Comparison of ENCODE assay signal across 26 cellular contexts in the genomic region with DNA sequence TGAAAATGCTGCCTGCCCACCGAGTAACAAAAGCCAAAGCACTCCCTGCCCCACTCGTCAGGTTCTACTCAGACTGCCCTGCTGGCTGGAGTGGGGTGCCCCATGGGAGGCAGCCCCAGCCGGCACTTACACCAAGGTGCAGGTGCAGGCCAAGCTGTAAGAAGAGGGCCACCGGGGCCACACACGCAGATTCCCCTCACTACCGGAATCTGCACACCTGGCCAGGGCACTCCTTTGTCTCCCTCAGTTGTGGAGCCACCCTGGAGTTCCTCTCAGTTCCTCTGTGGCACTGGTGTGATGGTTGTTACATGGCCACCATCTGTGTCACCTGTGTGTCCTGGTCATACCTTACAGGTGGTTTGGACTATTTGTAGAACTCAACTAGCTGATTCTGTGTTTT.
DNase-seq lines count a peak whose midpoint lies in the region; ATAC-seq, FAIRE-seq and TF ChIP-seq lines count a peak whose summit lies in the region.
"Had no signal": no experiment of that assay in that cellular context is flagged by ENCODE, and none has a peak within 500 bp of the region (broad histone marks: within the 10 kb centered on the region; RNA-seq: fewer than 3 reads in every experiment).

No MANE protein-coding gene starts in this region.

- SMC1A ChIA-PET in GM12878 (lab: Charles Lee; ENCODE audit: uncharacterized antibody, unreplicated experiment): no interaction called here

- H3K9ac ChIP-seq in GM12878 (ENCODE audit: control insufficient read depth, insufficient read depth, low read length) (no peak overlapping the region), mesenchymal stem cell (ENCODE audit: low read length) (no peak overlapping the region)
- H3K9ac ChIP-seq: neural progenitor cell had no signal

- H3K4me1 ChIP-seq in GM12878 (ENCODE audit: control insufficient read depth, insufficient read depth, low read length): peaks cover 13% of the 10 kb centered on the region
- peaks cover 6% of the 10 kb centered on the region for H3K4me1 ChIP-seq in mesenchymal stem cell (ENCODE audit: control insufficient read depth, insufficient read depth, low read depth, low read length)
- H3K4me1 ChIP-seq in transverse colon: peaks cover 67 to 90% (median 73%) of the 10 kb centered on the region in 4 donors

- CTCF ChIA-PET in GM12878 (lab: Yijun Ruan, JAX): no interaction called here

- RAD21 ChIA-PET in GM12878 (lab: Charles Lee; ENCODE audit: unreplicated experiment): no interaction called here

- FAIRE-seq in GM12878 (lab: Jason Lieb, UNC): no peak
- FAIRE-seq: GM12892 had no signal

- H3K4me3 Mint-ChIP-seq in stimulated activated naive CD8-positive, alpha-beta T cell treated with anti-CD3 and anti-CD28 coated beads, Interleukin-15, amount 100 ng/mL, for 72 hours: no peak overlapping the region
- H3K4me3 Mint-ChIP-seq: CD4-positive, CD25-positive, alpha-beta regulatory T cell; neural progenitor cell; stimulated activated naive CD8-positive, alpha-beta T cell treated with anti-CD3 and anti-CD28 coated beads, Interleukin-15, Interleukin-2, amounts not matched to agents 100 ng/mL and 50 ng/mL, for 24 hours had no signal

- H3K27ac ChIP-seq in GM12878 (ENCODE audit: control insufficient read depth, insufficient read depth) (no peak overlapping the region), mesenchymal stem cell (ENCODE audit: low read length, poor library complexity, severe bottlenecking) (no peak overlapping the region), transverse colon (peak overlapping the region; percentile 16 to 68 (median 45))
- H3K27ac ChIP-seq: adrenal gland, lower lobe of right lung, neural progenitor cell, prostate gland, tibial artery had no signal

- H2BK12ac ChIP-seq in mesenchymal stem cell (ENCODE audit: low read length in 2 of 2): no peak overlapping the region

- H3K14ac ChIP-seq in mesenchymal stem cell (ENCODE audit: low read length in 2 of 2): no peak overlapping the region

- no peak overlapping the region for H2BK15ac ChIP-seq in mesenchymal stem cell (ENCODE audit: low read depth, poor library complexity, severe bottlenecking)

- no peak overlapping the region for H3K23ac ChIP-seq in mesenchymal stem cell (ENCODE audit: low read length in 2 of 2)

- TF ChIP-seq EP300 in GM12878 (IDR thresholded peaks at IDR 0.05; ENCODE audit: borderline replicate concordance in 1 of 2, control insufficient read depth in 1 of 2, low read depth in 2 of 2, low read length in 2 of 2): no peak
- no peak for TF ChIP-seq EP300 in transverse colon (IDR thresholded peaks at IDR 0.05; ENCODE audit: low read depth)

- H3K36me3 ChIP-seq in GM12878 (ENCODE audit: control insufficient read depth in 2 of 2, insufficient read depth in 2 of 2, low read length in 1 of 2) (no peaks in the 10 kb centered on the region; a peak in 1 of 4 replicates), mesenchymal stem cell (ENCODE audit: control insufficient read depth in 1 of 2, insufficient read depth in 2 of 2, low read depth in 1 of 2, low read length in 2 of 2) (peaks cover 3 to 4% of the 10 kb centered on the region in 2 experiments), transverse colon (no peaks in the 10 kb centered on the region)
- H3K36me3 ChIP-seq: adrenal gland, neural progenitor cell had no signal

- H3K79me2 ChIP-seq in GM12878 (ENCODE audit: control insufficient read depth, insufficient read depth, low read length): peaks cover 1% of the 10 kb centered on the region

- intact Hi-C loops in GM12878 (cut with micrococcal nuclease; ENCODE audit: unreplicated experiment): no loop called here
- intact Hi-C loops in transverse colon (cut with DNase I; ENCODE audit: low total_unique reads): no loop called here

- no peak for TF ChIP-seq CTCF in GM12878 (IDR thresholded peaks at IDR 0.05 in 2 of 3, conservative IDR thresholded peaks at IDR 0.05 in 1 of 3; ENCODE audit: control insufficient read depth in 2 of 3, extremely low read depth in 1 of 3, insufficient read depth in 1 of 3, low read depth in 3 of 3, low read length in 3 of 3)
- no peak for TF ChIP-seq CTCF in transverse colon (IDR thresholded peaks at IDR 0.05)

- BruUV-seq in GM12878 (replicated peaks; lab: Mats Ljungman, UMichigan): no TSS peak

- no peaks in the 10 kb centered on the region for H4K20me1 ChIP-seq in GM12878 (ENCODE audit: control insufficient read depth, insufficient read depth)

- H3K27me3 ChIP-seq in GM12878 (replicated peaks in 1 of 2; ENCODE audit: control insufficient read depth in 2 of 2, insufficient read depth in 2 of 2, low read length in 1 of 2) (no peaks in the 10 kb centered on the region), mesenchymal stem cell (ENCODE audit: control insufficient read depth in 1 of 2, insufficient read depth in 1 of 2, low read length in 2 of 2) (no peaks in the 10 kb centered on the region), transverse colon (no peaks in the 10 kb centered on the region)
- H3K27me3 ChIP-seq: adrenal gland, body of pancreas, heart left ventricle, MG63, neural progenitor cell, tibial artery had no signal

- WGBS in GM12878 (ENCODE audit: insufficient coverage, insufficient replicate concordance, low lambda C conversion rate, missing lambda C conversion rate): 69% methylated on average over 6 of the region's 6 CpGs
- 96% methylated on average over 6 of the region's 6 CpGs for WGBS in mesenchymal stem cell
- WGBS in transverse colon (ENCODE audit: low coverage in 1 of 2), 2 donors: 65% methylated on average over 6 of the region's 6 CpGs; no CpG with 5 or more reads in 1 of the 2 donors

- peak; percentile 9 for ATAC-seq in stimulated activated naive CD8-positive, alpha-beta T cell treated with anti-CD3 and anti-CD28 coated beads, Interleukin-15, amount 100 ng/mL, for 72 hours
- ATAC-seq in stimulated activated naive CD8-positive, alpha-beta T cell treated with anti-CD3 and anti-CD28 coated beads, Interleukin-15, Interleukin-2, amounts not matched to agents 100 U/mL and 50 U/mL, for 24 hours: no peak
- ATAC-seq in GM12878 (peak; percentile 27; the same call in 1 of the 3 replicates), HG03469 (IDR thresholded peaks at IDR 0.05; ENCODE audit: unreplicated experiment) (no peak), HG02981 (IDR thresholded peaks at IDR 0.05; ENCODE audit: unreplicated experiment) (no peak)
- ATAC-seq: body of pancreas, Right ventricle myocardium inferior had no signal

- no peaks in the 10 kb centered on the region for H3K9me3 ChIP-seq in GM12878 (replicated peaks; ENCODE audit: control insufficient read depth, insufficient read depth, low read length)
- no peaks in the 10 kb centered on the region for H3K9me3 ChIP-seq in mesenchymal stem cell (ENCODE audit: control insufficient read depth, low read length)
- no peaks in the 10 kb centered on the region for H3K9me3 ChIP-seq in transverse colon
- H3K9me3 ChIP-seq: adrenal gland, body of pancreas, heart left ventricle, lower lobe of right lung, MG63, prostate gland, tibial artery had no signal

- TF ChIP-seq POLR2A in GM12878 (IDR thresholded peaks at IDR 0.05; ENCODE audit: low read depth, low read length): no peak
- TF ChIP-seq POLR2A in transverse colon (IDR thresholded peaks at IDR 0.05): no peak

- H3K4me2 ChIP-seq in GM12878 (ENCODE audit: control insufficient read depth, insufficient read depth): no peak overlapping the region
- H3K4me2 ChIP-seq in mesenchymal stem cell (ENCODE audit: low read length, poor library complexity, severe bottlenecking): no peak overlapping the region
- H3K4me2 ChIP-seq: neural progenitor cell had no signal

- peak overlapping the region; percentile 36 for H4K8ac ChIP-seq in mesenchymal stem cell (ENCODE audit: low read length)

- no peak for TF ChIP-seq RAD21 in GM12878 (IDR thresholded peaks at IDR 0.05; ENCODE audit: insufficient read depth, low read depth, low read length)

- H2AK5ac ChIP-seq in mesenchymal stem cell (ENCODE audit: low read length, severe bottlenecking): no peak overlapping the region

- H2AFZ ChIP-seq in GM12878 (ENCODE audit: control insufficient read depth, low read depth, low read length) (no peak overlapping the region), mesenchymal stem cell (ENCODE audit: low read depth, low read length) (no peak overlapping the region)
- H2AFZ ChIP-seq: neural progenitor cell had no signal

- H3K27ac Mint-ChIP-seq in stimulated activated naive CD8-positive, alpha-beta T cell treated with anti-CD3 and anti-CD28 coated beads, Interleukin-15, amount 100 ng/mL, for 72 hours: no peak overlapping the region
- H3K27ac Mint-ChIP-seq: neural progenitor cell had no signal

- peaks cover 26% of the 10 kb centered on the region for H3K79me1 ChIP-seq in mesenchymal stem cell (replicated peaks; ENCODE audit: low read length, poor library complexity, severe bottlenecking)

- H2BK120ac ChIP-seq in mesenchymal stem cell (ENCODE audit: low read depth, low read length): no peak overlapping the region

- peak overlapping the region in 1 of 2 experiments; percentile 6 for H3K4ac ChIP-seq in mesenchymal stem cell (ENCODE audit: low read depth in 1 of 2, low read length in 2 of 2)

- H3K4me3 ChIP-seq in GM12878 (no peak overlapping the region), mesenchymal stem cell (ENCODE audit: insufficient read depth in 1 of 2, low read depth in 1 of 2, low read length in 2 of 2) (no peak overlapping the region), transverse colon (no peak overlapping the region)
- H3K4me3 ChIP-seq: adrenal gland, body of pancreas, heart left ventricle, lower lobe of right lung, MG63, neural progenitor cell, prostate gland, tibial artery had no signal

- no peak for DNase-seq in stimulated activated naive CD8-positive, alpha-beta T cell treated with anti-CD3 and anti-CD28 coated beads, Interleukin-15, amount 100 ng/mL, for 72 hours
- no peak for DNase-seq in stimulated activated naive CD8-positive, alpha-beta T cell treated with anti-CD3 and anti-CD28 coated beads, Interleukin-15, Interleukin-2, amounts not matched to agents 100 U/mL and 50 U/mL, for 24 hours
- DNase-seq in GM12878 (ENCODE audit: low read depth, low spot score) (no peak), mesenchymal stem cell (no peak), transverse colon (peak; percentile 67), nucleus accumbens (lab: John Stamatoyannopoulos, UW) (no peak)
- DNase-seq: activated CD4-positive, alpha-beta T cell treated with anti-CD3 and anti-CD28 coated beads for 48 hours; activated CD8-positive, alpha-beta memory T cell treated with anti-CD3 and anti-CD28 coated beads for 24 hours; adrenal gland; body of pancreas; CD4-positive, CD25-positive, alpha-beta regulatory T cell; heart left ventricle; lower lobe of right lung; NCI-H1436 treated with DMSO at 0.1 percent for 48 hours; NCI-H2107; NCI-H774; stimulated activated CD4-positive, alpha-beta T cell treated with anti-CD3 and anti-CD28 coated beads, Interleukin-4, amount 100 ng/mL, for 4 hours; tibial artery had no signal

- H3K18ac ChIP-seq in mesenchymal stem cell (ENCODE audit: low read depth in 1 of 2, low read length in 2 of 2): no peak overlapping the region

- no peaks in the 10 kb centered on the region for H3K27me3 Mint-ChIP-seq in stimulated activated naive CD8-positive, alpha-beta T cell treated with anti-CD3 and anti-CD28 coated beads, Interleukin-15, amount 100 ng/mL, for 72 hours
- H3K27me3 Mint-ChIP-seq: CD4-positive, CD25-positive, alpha-beta regulatory T cell; stimulated activated naive CD8-positive, alpha-beta T cell treated with anti-CD3 and anti-CD28 coated beads, Interleukin-15, Interleukin-2, amounts not matched to agents 100 ng/mL and 50 ng/mL, for 24 hours had no signal

- H2BK5ac ChIP-seq in mesenchymal stem cell (ENCODE audit: low read depth, low read length, poor library complexity, severe bottlenecking): no peak overlapping the region

- in situ Hi-C loops in GM12878 (cut with MboI) (no loop called here), transverse colon (cut with MboI; ENCODE audit: low pct_ligation_motif_present in 1 of 4, low pct_unique_long_range_greater_than_20kb in 1 of 4, low sequenced_read_pairs in 3 of 4) (loop anchor here in 1 of 4 donors (25.0 kb wide), 1 partner anchor 111 kb away; a partner anchor contains a TSS)

- no peak overlapping the region for H4K91ac ChIP-seq in mesenchymal stem cell (ENCODE audit: low read length)

- POLR2A ChIA-PET in GM12878 (lab: Charles Lee): no interaction called here

- peaks cover 65% of the 10 kb centered on the region for H3K4me1 Mint-ChIP-seq in stimulated activated naive CD8-positive, alpha-beta T cell treated with anti-CD3 and anti-CD28 coated beads, Interleukin-15, amount 100 ng/mL, for 72 hours

- no peaks in the 10 kb centered on the region for H3K9me3 Mint-ChIP-seq in stimulated activated naive CD8-positive, alpha-beta T cell treated with anti-CD3 and anti-CD28 coated beads, Interleukin-15, amount 100 ng/mL, for 72 hours
- H3K9me3 Mint-ChIP-seq: CD4-positive, CD25-positive, alpha-beta regulatory T cell; neural progenitor cell; stimulated activated naive CD8-positive, alpha-beta T cell treated with anti-CD3 and anti-CD28 coated beads, Interleukin-15, Interleukin-2, amounts not matched to agents 100 ng/mL and 50 ng/mL, for 24 hours had no signal

Comparison
In these comparisons a context has a peak if more than half of its experiments do, and no peak if none do; other contexts are left out.
1. ATAC-seq: peak in stimulated activated naive CD8-positive, alpha-beta T cell treated with anti-CD3 and anti-CD28 coated beads, Interleukin-15, amount 100 ng/mL, for 72 hours (single experiment) and GM12878 (single experiment); none in stimulated activated naive CD8-positive, alpha-beta T cell treated with anti-CD3 and anti-CD28 coated beads, Interleukin-15, Interleukin-2, amounts not matched to agents 100 U/mL and 50 U/mL, for 24 hours (single experiment), HG03469 (single experiment) and HG02981 (single experiment).
2. H3K27ac ChIP-seq: peak in transverse colon (4 of 4); none in GM12878 (single experiment) and mesenchymal stem cell (single experiment).